Comparison of ENCODE assay signal across 9 cellular contexts in the genomic region with DNA sequence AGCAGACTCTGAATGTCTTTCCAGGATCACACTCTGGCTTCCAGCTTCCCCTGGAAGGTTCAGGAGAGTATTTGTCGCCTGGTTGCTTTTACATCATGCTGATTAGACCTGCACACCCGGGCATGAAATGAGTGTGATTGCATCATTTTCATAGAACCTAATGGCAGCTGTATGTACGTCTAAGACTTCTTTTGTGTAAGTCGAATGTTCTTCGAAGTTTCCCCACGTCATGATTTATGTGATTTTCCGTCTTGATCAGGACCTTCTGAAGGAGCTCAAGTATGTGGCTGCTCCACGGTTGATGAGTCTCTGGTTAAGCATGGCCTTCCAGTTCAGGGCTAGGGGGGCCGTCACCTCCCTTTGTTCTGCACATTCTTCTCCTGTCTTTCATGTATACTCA. TPM values are rescaled to one million over a fixed set of nuclear protein-coding genes. Genes with fewer than 3 reads are reported as not detected.
DNase-seq lines count a peak whose midpoint lies in the region; ATAC-seq and TF ChIP-seq lines count a peak whose summit lies in the region.
"Had no signal": no experiment of that assay in that cellular context is flagged by ENCODE, and none has a peak within 500 bp of the region (broad histone marks: within the 10 kb centered on the region; RNA-seq: fewer than 3 reads in every experiment).

No MANE protein-coding gene starts in this region.

- intact Hi-C loops in naive thymus-derived CD4-positive, alpha-beta T cell (cut with micrococcal nuclease) = loop anchor here (10.0 kb wide), 3 partner anchors 476 to 1556 kb away; a partner anchor contains a TSS

- 0 out of 2 replicates have a peak overlapping the region, but pooled peaks have one; percentile 2 for H3K27ac ChIP-seq in C4-2B
- peak overlapping the region; percentile 14 for H3K27ac ChIP-seq in naive thymus-derived CD4-positive, alpha-beta T cell (ENCODE audit: low read depth, low read length)

- in situ Hi-C loops in astrocyte of the spinal cord (cut with HindIII; ENCODE audit: low sequenced_read_pairs) = no loop called here

- TF ChIP-seq CTCF in C4-2B (conservative IDR thresholded peaks at IDR 0.05) (no peak), astrocyte of the spinal cord (IDR thresholded peaks at IDR 0.05; ENCODE audit: low read depth, low read length) (no peak)

- H3K9me3 Mint-ChIP-seq in IgD-negative memory B cell = no peaks in the 10 kb centered on the region
- H3K9me3 Mint-ChIP-seq in naive thymus-derived CD4-positive, alpha-beta T cell = no peaks in the 10 kb centered on the region

- peaks cover 5% of the 10 kb centered on the region for H3K36me3 Mint-ChIP-seq in IgD-negative memory B cell
- H3K36me3 Mint-ChIP-seq in naive thymus-derived CD4-positive, alpha-beta T cell = peaks cover 0 to 25% (median 10%) of the 10 kb centered on the region in 5 donors

- H3K27me3 Mint-ChIP-seq in IgD-negative memory B cell = no peaks in the 10 kb centered on the region
- no peaks in the 10 kb centered on the region for H3K27me3 Mint-ChIP-seq in naive thymus-derived CD4-positive, alpha-beta T cell

- CTCF ChIA-PET in naive thymus-derived CD4-positive, alpha-beta T cell (lab: Charles Lee) = interaction anchor here (0.6 kb wide), 1 partner anchor 222 kb away, joined by 3 read pairs; no protein-coding TSS in a partner anchor

- H3K36me3 ChIP-seq in naive thymus-derived CD4-positive, alpha-beta T cell (ENCODE audit: control insufficient read depth in 2 of 3, insufficient read depth in 3 of 3, low read length in 3 of 3) = peaks cover 0 to 14% (median 0%) of the 10 kb centered on the region in 3 experiments

- H3K27me3 ChIP-seq in naive thymus-derived CD4-positive, alpha-beta T cell (ENCODE audit: control insufficient read depth in 2 of 2, insufficient read depth in 2 of 2, low read length in 2 of 2) = no peaks in the 10 kb centered on the region

- no peak overlapping the region for H3K4me3 ChIP-seq in astrocyte of the spinal cord (ENCODE audit: low read depth, low read length)
- H3K4me3 ChIP-seq in naive thymus-derived CD4-positive, alpha-beta T cell (ENCODE audit: low read length) = no peak overlapping the region

- H3K4me1 Mint-ChIP-seq in IgD-negative memory B cell = peaks cover 52 to 65% (median 59%) of the 10 kb centered on the region in 3 donors
- H3K4me1 Mint-ChIP-seq in naive thymus-derived CD4-positive, alpha-beta T cell = peaks cover 56 to 89% (median 76%) of the 10 kb centered on the region in 7 donors

- H3K4me1 ChIP-seq in naive thymus-derived CD4-positive, alpha-beta T cell (ENCODE audit: control insufficient read depth in 2 of 2, insufficient read depth in 2 of 2, low read length in 2 of 2) = peaks cover 67 to 79% of the 10 kb centered on the region in 2 donors

- H3K27ac Mint-ChIP-seq in IgD-negative memory B cell = peak overlapping the region in 1 of 3 donors; percentile 94
- H3K27ac Mint-ChIP-seq in naive thymus-derived CD4-positive, alpha-beta T cell = peak overlapping the region in 5 of 9 donors; percentile 52 to 91 (median 69)

- DNase-seq in astrocyte of the spinal cord (ENCODE audit: low read depth, low spot score) = peak; percentile 37
- no peak for DNase-seq in naive thymus-derived CD4-positive, alpha-beta T cell
- DNase-seq in effector CD4-positive, alpha-beta T cell = no peak

- no peaks in the 10 kb centered on the region for H3K9me3 ChIP-seq in naive thymus-derived CD4-positive, alpha-beta T cell (ENCODE audit: control insufficient read depth in 2 of 3, low read length in 3 of 3)

- H3K4me3 Mint-ChIP-seq in IgD-negative memory B cell = peak overlapping the region in 3 of 4 donors; percentile 39 to 77 (median 66)
- H3K4me3 Mint-ChIP-seq in naive thymus-derived CD4-positive, alpha-beta T cell = peak overlapping the region; percentile 21 to 82 (median 70)

- POLR2A ChIA-PET in naive thymus-derived CD4-positive, alpha-beta T cell (lab: Charles Lee) = interaction anchor here (0.7 kb wide), 1 partner anchor 117 kb away, joined by 4 read pairs; no protein-coding TSS in a partner anchor

- ATAC-seq in naive thymus-derived CD4-positive, alpha-beta T cell = no peak
- ATAC-seq in HG03139 (IDR thresholded peaks at IDR 0.05; ENCODE audit: unreplicated experiment) = no peak
- no peak for ATAC-seq in GM18517 (IDR thresholded peaks at IDR 0.05; ENCODE audit: unreplicated experiment)
- no peak for ATAC-seq in GM19035 (IDR thresholded peaks at IDR 0.05; ENCODE audit: unreplicated experiment)
- ATAC-seq: esophagus mucosa had no signal

RNA-seq across cellular contexts. Expression of a gene that starts 4.5 kb away (rescaled TPM):
- polyA plus RNA-seq in IgD-negative memory B cell = 197 TPM
- 100 to 1,000 TPM; 163 to 284 (median 223) TPM for total RNA-seq in naive thymus-derived CD4-positive, alpha-beta T cell
- polyA plus RNA-seq in naive thymus-derived CD4-positive, alpha-beta T cell = 100 to 1,000 TPM; 256 to 280 TPM

RNA-seq across cellular contexts. Expression of a gene that starts 31.2 kb away (rescaled TPM):
- 383 TPM for polyA plus RNA-seq in IgD-negative memory B cell
- 10 to 100 TPM in 3 of 5 experiments, 1 to 10 TPM in 2; 2.6 to 67.0 (median 10.5) TPM for total RNA-seq in naive thymus-derived CD4-positive, alpha-beta T cell
- 1 to 10 TPM in 1 of 2 donors, under 1 TPM in 1; 0.69 to 1.5 TPM for polyA plus RNA-seq in naive thymus-derived CD4-positive, alpha-beta T cell

Comparison
In these comparisons a context has a peak if more than half of its experiments do, and no peak if none do; other contexts are left out.
1. RNA of a gene that starts 31.2 kb away (polyA plus RNA-seq): 383 TPM in IgD-negative memory B cell (single experiment); 0.69 to 1.5 TPM in naive thymus-derived CD4-positive, alpha-beta T cell; every median in the first group is over 100 times any median in the second.